1 cellular context compared by ENCODE assay signal in genomic region chr3:29826712-29827111, GRCh38.
TF ChIP-seq lines count a peak whose summit lies in the region.

No MANE protein-coding gene starts in this region.

TF ChIP-seq in K562, 482 proteins besides CTCF, POLR2A, EP300 and RAD21 (continued from another document):
- TF ChIP-seq, protein P1, sequence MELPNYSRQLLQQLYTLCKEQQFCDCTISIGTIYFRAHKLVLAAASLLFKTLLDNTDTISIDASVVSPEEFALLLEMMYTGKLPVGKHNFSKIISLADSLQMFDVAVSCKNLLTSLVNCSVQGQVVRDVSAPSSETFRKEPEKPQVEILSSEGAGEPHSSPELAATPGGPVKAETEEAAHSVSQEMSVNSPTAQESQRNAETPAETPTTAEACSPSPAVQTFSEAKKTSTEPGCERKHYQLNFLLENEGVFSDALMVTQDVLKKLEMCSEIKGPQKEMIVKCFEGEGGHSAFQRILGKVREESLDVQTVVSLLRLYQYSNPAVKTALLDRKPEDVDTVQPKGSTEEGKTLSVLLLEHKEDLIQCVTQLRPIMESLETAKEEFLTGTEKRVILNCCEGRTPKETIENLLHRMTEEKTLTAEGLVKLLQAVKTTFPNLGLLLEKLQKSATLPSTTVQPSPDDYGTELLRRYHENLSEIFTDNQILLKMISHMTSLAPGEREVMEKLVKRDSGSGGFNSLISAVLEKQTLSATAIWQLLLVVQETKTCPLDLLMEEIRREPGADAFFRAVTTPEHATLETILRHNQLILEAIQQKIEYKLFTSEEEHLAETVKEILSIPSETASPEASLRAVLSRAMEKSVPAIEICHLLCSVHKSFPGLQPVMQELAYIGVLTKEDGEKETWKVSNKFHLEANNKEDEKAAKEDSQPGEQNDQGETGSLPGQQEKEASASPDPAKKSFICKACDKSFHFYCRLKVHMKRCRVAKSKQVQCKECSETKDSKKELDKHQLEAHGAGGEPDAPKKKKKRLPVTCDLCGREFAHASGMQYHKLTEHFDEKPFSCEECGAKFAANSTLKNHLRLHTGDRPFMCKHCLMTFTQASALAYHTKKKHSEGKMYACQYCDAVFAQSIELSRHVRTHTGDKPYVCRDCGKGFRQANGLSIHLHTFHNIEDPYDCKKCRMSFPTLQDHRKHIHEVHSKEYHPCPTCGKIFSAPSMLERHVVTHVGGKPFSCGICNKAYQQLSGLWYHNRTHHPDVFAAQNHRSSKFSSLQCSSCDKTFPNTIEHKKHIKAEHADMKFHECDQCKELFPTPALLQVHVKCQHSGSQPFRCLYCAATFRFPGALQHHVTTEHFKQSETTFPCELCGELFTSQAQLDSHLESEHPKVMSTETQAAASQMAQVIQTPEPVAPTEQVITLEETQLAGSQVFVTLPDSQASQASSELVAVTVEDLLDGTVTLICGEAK (IDR thresholded peaks at IDR 0.05) = no peak
- TF ChIP-seq, protein P1 (CRISPR knock-in tag; IDR thresholded peaks at IDR 0.05) = no peak
- TF ChIP-seq ZNF512 (tag; IDR thresholded peaks at IDR 0.05) = no peak
- TF ChIP-seq MAFF (IDR thresholded peaks at IDR 0.05; ENCODE audit: low read length) = peak; percentile 54
- peak; percentile 58 for TF ChIP-seq MAFK (IDR thresholded peaks at IDR 0.05; ENCODE audit: low read length)
- 0 out of 2 replicates have a peak, but pooled peaks have one; percentile 45 for TF ChIP-seq MAFG (tag; conservative IDR thresholded peaks at IDR 0.05)
- no peak for TF ChIP-seq CBX2 (IDR thresholded peaks at IDR 0.05; ENCODE audit: insufficient read depth, low read length, poor library complexity, severe bottlenecking)
- peak; percentile 55 for TF ChIP-seq ZNF316 (IDR thresholded peaks at IDR 0.05)
- no peak for TF ChIP-seq ZSCAN32 (CRISPR knock-in tag; IDR thresholded peaks at IDR 0.05)
TF ChIP-seq in K562: peak in this region for 4.
